Comparison of ENCODE assay signal across 10 cellular contexts in genomic region chr5:9363026-9363793, GRCh38.
DNase-seq lines count a peak whose midpoint lies in the region; ATAC-seq and TF ChIP-seq lines count a peak whose summit lies in the region.
"Had no signal": no experiment of that assay in that cellular context is flagged by ENCODE, and none has a peak within 500 bp of the region (broad histone marks: within the 10 kb centered on the region; RNA-seq: fewer than 3 reads in every experiment).

No MANE protein-coding gene starts in this region.

- peak overlapping the region; percentile 85 for H3K27ac Mint-ChIP-seq in mesothelial cell of epicardium
- no peak overlapping the region for H3K27ac Mint-ChIP-seq in natural killer cell
- H3K27ac Mint-ChIP-seq: nephron progenitor cell had no signal

- no peaks in the 10 kb centered on the region for H3K27me3 Mint-ChIP-seq in mesothelial cell of epicardium (ENCODE audit: low read depth)
- no peaks in the 10 kb centered on the region for H3K27me3 Mint-ChIP-seq in natural killer cell (ENCODE audit: low read depth in 2 of 2)

- intact Hi-C loops in natural killer cell (cut with micrococcal nuclease), result no loop called here

- ATAC-seq in GM18907 (IDR thresholded peaks at IDR 0.05; ENCODE audit: unreplicated experiment) (peak; percentile 55), HG02588 (IDR thresholded peaks at IDR 0.05; ENCODE audit: unreplicated experiment) (peak; percentile 31), HG03558 (IDR thresholded peaks at IDR 0.05; ENCODE audit: extremely low read depth, unreplicated experiment) (peak; percentile 40), GM21447 (IDR thresholded peaks at IDR 0.05; ENCODE audit: unreplicated experiment) (no peak), natural killer cell (no peak), omental fat pad (ENCODE audit: low FRiP score) (no peak)

- H3K36me3 Mint-ChIP-seq in mesothelial cell of epicardium, result no peaks in the 10 kb centered on the region
- H3K36me3 Mint-ChIP-seq in natural killer cell, result no peaks in the 10 kb centered on the region

- peaks cover 4% of the 10 kb centered on the region for H3K9me3 Mint-ChIP-seq in mesothelial cell of epicardium
- peaks cover 2 to 6% of the 10 kb centered on the region in 2 donors for H3K9me3 Mint-ChIP-seq in natural killer cell

- TF ChIP-seq CTCF in mesothelial cell of epicardium (IDR thresholded peaks at IDR 0.05; ENCODE audit: unreplicated experiment) (no peak), natural killer cell (IDR thresholded peaks at IDR 0.05) (no peak), omental fat pad (IDR thresholded peaks at IDR 0.05) (no peak)

- H3K4me1 Mint-ChIP-seq in mesothelial cell of epicardium, result peaks cover 21% of the 10 kb centered on the region
- no peaks in the 10 kb centered on the region for H3K4me1 Mint-ChIP-seq in natural killer cell
- H3K4me1 Mint-ChIP-seq: nephron progenitor cell had no signal

- DNase-seq in mesothelial cell of epicardium (ENCODE audit: low spot score in 2 of 2, unreplicated experiment in 2 of 2), result no peak
- no peak for DNase-seq in Kasumi-1 (lab: John Stamatoyannopoulos, UW)
- no peak for DNase-seq in natural killer cell
- DNase-seq in omental fat pad (ENCODE audit: low spot score), result no peak
- DNase-seq: EL, nephron progenitor cell had no signal

- H3K4me3 Mint-ChIP-seq in mesothelial cell of epicardium (no peak overlapping the region), natural killer cell (no peak overlapping the region)
- H3K4me3 Mint-ChIP-seq: nephron progenitor cell had no signal

Comparison
In these comparisons a context has a peak if more than half of its experiments do, and no peak if none do; other contexts are left out.
1. ATAC-seq: peak in GM18907 (single experiment), HG02588 (single experiment) and HG03558 (single experiment); none in GM21447 (single experiment), natural killer cell (0 of 3) and omental fat pad (single experiment).